ENCODE assay signal across 18 cellular contexts in genomic region chr4:108060686-108061321, GRCh38.
DNase-seq lines count a peak whose midpoint lies in the region; ATAC-seq and TF ChIP-seq lines count a peak whose summit lies in the region.
"Had no signal": no experiment of that assay in that cellular context is flagged by ENCODE, and none has a peak within 500 bp of the region (broad histone marks: within the 10 kb centered on the region; RNA-seq: fewer than 3 reads in every experiment).

No MANE protein-coding gene starts in this region.

- no peaks in the 10 kb centered on the region for H3K27me3 Mint-ChIP-seq in CD4-positive, alpha-beta memory T cell

- in situ Hi-C loops in GM13977 (cut with MboI; ENCODE audit: low pct_unique_long_range_greater_than_20kb, low sequenced_read_pairs, unreplicated experiment): no loop called here

- peak overlapping the region; percentile 83 for H2AFZ ChIP-seq in HCT116 (ENCODE audit: low read depth, low read length, poor library complexity, severe bottlenecking)

- peaks cover 24 to 52% (median 42%) of the 10 kb centered on the region in 4 donors for H3K4me1 Mint-ChIP-seq in CD4-positive, alpha-beta memory T cell

- BruUV-seq in HCT116 (replicated peaks; lab: Mats Ljungman, UMichigan): no TSS peak

- no peak overlapping the region for H3K27ac ChIP-seq in CD4-positive, alpha-beta memory T cell (ENCODE audit: low read depth, low read length)
- H3K27ac ChIP-seq in HCT116 (ENCODE audit: low read depth, low read length) (no peak overlapping the region), tibial nerve (no peak overlapping the region)
- H3K27ac ChIP-seq: ascending aorta, tibial artery had no signal

- peak overlapping the region in 6 of 7 donors; percentile 53 to 74 (median 66) for H3K27ac Mint-ChIP-seq in CD4-positive, alpha-beta memory T cell
- H3K27ac Mint-ChIP-seq in activated naive CD4-positive, alpha-beta T cell treated with anti-CD3 and anti-CD28 coated beads, Interleukin-2, amount 50 U/mL, for 72 hours: peak overlapping the region; percentile 25 to 53
- H3K27ac Mint-ChIP-seq: IgD-negative memory B cell; T-helper 2 cell treated with Interferon-gamma antibody and Interleukin-4, amounts not matched to agents 5 μg/mL and 100 μg/mL, for 36 hours had no signal

- no peak overlapping the region for H3K4me3 Mint-ChIP-seq in CD4-positive, alpha-beta memory T cell
- H3K4me3 Mint-ChIP-seq: IgD-negative memory B cell; T-helper 2 cell treated with Interferon-gamma antibody and Interleukin-4, amounts not matched to agents 5 μg/mL and 100 μg/mL, for 36 hours had no signal

- no peak for TF ChIP-seq RAD21 in HCT116 (IDR thresholded peaks at IDR 0.05; ENCODE audit: low read depth)

- H3K27me3 ChIP-seq in CD4-positive, alpha-beta memory T cell (ENCODE audit: insufficient read depth, low read length): no peaks in the 10 kb centered on the region
- H3K27me3 ChIP-seq in HCT116 (ENCODE audit: insufficient read depth, low read length): no peaks in the 10 kb centered on the region
- no peaks in the 10 kb centered on the region for H3K27me3 ChIP-seq in tibial nerve
- H3K27me3 ChIP-seq: ascending aorta had no signal

- H3K9me3 Mint-ChIP-seq in CD4-positive, alpha-beta memory T cell: no peaks in the 10 kb centered on the region
- H3K9me3 Mint-ChIP-seq in activated naive CD4-positive, alpha-beta T cell treated with anti-CD3 and anti-CD28 coated beads, Interleukin-2, amount 50 U/mL, for 72 hours: no peaks in the 10 kb centered on the region
- H3K9me3 Mint-ChIP-seq: T-helper 2 cell treated with Interferon-gamma antibody and Interleukin-4, amounts not matched to agents 5 μg/mL and 100 μg/mL, for 36 hours had no signal

- TF ChIP-seq POLR2A in HCT116 (IDR thresholded peaks at IDR 0.05; ENCODE audit: borderline replicate concordance, extremely low read depth, insufficient read depth, insufficient read length) (no peak), tibial nerve (IDR thresholded peaks at IDR 0.05) (no peak)

- peaks cover 28 to 69% of the 10 kb centered on the region in 2 donors for H3K36me3 Mint-ChIP-seq in CD4-positive, alpha-beta memory T cell
- H3K36me3 Mint-ChIP-seq in activated naive CD4-positive, alpha-beta T cell treated with anti-CD3 and anti-CD28 coated beads, Interleukin-2, amount 50 U/mL, for 72 hours: peaks cover 6 to 49% of the 10 kb centered on the region in 2 donors
- H3K36me3 Mint-ChIP-seq: IgD-negative memory B cell had no signal

- CTCF ChIA-PET in CD4-positive, alpha-beta memory T cell (lab: Charles Lee; ENCODE audit: partially characterized antibody): interaction anchor here (1.1 to 5.3 kb wide), 7 partner anchors 7 to 512 kb away, joined by 3 to 36 read pairs (median 4); no protein-coding TSS in a partner anchor
- CTCF ChIA-PET in HCT116 (lab: Charles Lee): interaction anchor here (0.8 to 5.4 kb wide), 4 partner anchors 41 to 512 kb away, joined by 3 to 29 read pairs (median 7); no protein-coding TSS in a partner anchor

- TF ChIP-seq EP300 in tibial nerve (IDR thresholded peaks at IDR 0.05): no peak

- no peaks in the 10 kb centered on the region for H3K79me2 ChIP-seq in HCT116 (ENCODE audit: insufficient read depth, low read length)

- TF ChIP-seq CTCF in HCT116 (IDR thresholded peaks at IDR 0.05 in 2 of 3, conservative IDR thresholded peaks at IDR 0.05 in 1 of 3; ENCODE audit: borderline replicate concordance in 1 of 3, insufficient read depth in 1 of 3, low read depth in 2 of 3, low read length in 2 of 3): no peak
- no peak for TF ChIP-seq CTCF in GM13977 (IDR thresholded peaks at IDR 0.05; ENCODE audit: extremely low read depth, insufficient read depth, missing control alignments)
- no peak for TF ChIP-seq CTCF in tibial nerve (IDR thresholded peaks at IDR 0.05)

- H3K9ac ChIP-seq in HCT116 (ENCODE audit: low read length): no peak overlapping the region

- POLR2A ChIA-PET in CD4-positive, alpha-beta memory T cell (lab: Charles Lee; ENCODE audit: partially characterized antibody): interaction anchor here (1.0 to 1.6 kb wide), 3 partner anchors 12 to 467 kb away, joined by 3 to 4 read pairs (median 3); no protein-coding TSS in a partner anchor
- POLR2A ChIA-PET in HCT116 (lab: Charles Lee): interaction anchor here (1.4 kb wide), 1 partner anchor 512 kb away, joined by 3 read pairs; no protein-coding TSS in a partner anchor

- 68 to 75% methylated on average over 5 of the region's 5 CpGs for WGBS in tibial nerve, 2 donors

- H3K4me2 ChIP-seq in HCT116 (ENCODE audit: low read length): peak overlapping the region; percentile 9

- no peak for DNase-seq in CD4-positive, alpha-beta memory T cell
- DNase-seq in HCT116 (ENCODE audit: low read depth, low spot score) (no peak), left kidney (ENCODE audit: low read depth, low spot score) (peak; percentile 93), GM13977 (ENCODE audit: low spot score) (no peak), tibial nerve (ENCODE audit: low spot score in 2 of 2) (no peak)
- no peak for DNase-seq in activated naive CD4-positive, alpha-beta T cell treated with anti-CD3 and anti-CD28 coated beads, Interleukin-2, amount 50 U/mL, for 72 hours (ENCODE audit: low spot score in 2 of 2)
- DNase-seq in stimulated activated CD4-positive, alpha-beta T cell treated with anti-CD3 and anti-CD28 coated beads, Interleukin-2, amount 100 ng/mL, for 48 hours: no peak
- DNase-seq: DMS 273 treated with DMSO at 0.1 percent for 48 hours, left ventricle myocardium superior, NCI-H1930, NCI-H446 treated with DMSO at 0.1 percent for 48 hours, posterior cingulate gyrus, tibial artery had no signal

- peaks cover 55% of the 10 kb centered on the region for H3K36me3 ChIP-seq in CD4-positive, alpha-beta memory T cell (ENCODE audit: insufficient read depth, low read length)
- H3K36me3 ChIP-seq in HCT116 (ENCODE audit: control insufficient read depth in 1 of 2, insufficient read depth in 2 of 2, low read length in 2 of 2): no peaks in the 10 kb centered on the region
- H3K36me3 ChIP-seq in tibial nerve: no peaks in the 10 kb centered on the region
- H3K36me3 ChIP-seq: ascending aorta, BE2C, tibial artery had no signal

- intact Hi-C loops in CD4-positive, alpha-beta memory T cell (cut with micrococcal nuclease): loop anchor here (1.0 kb wide), 1 partner anchor 511 kb away; no protein-coding TSS in a partner anchor
- intact Hi-C loops in HCT116 (cut with micrococcal nuclease): loop anchor here (1.0 to 10.0 kb wide), 3 partner anchors 432 to 1344 kb away; no protein-coding TSS in a partner anchor

- ATAC-seq in HCT116: 0 out of 2 replicates have a peak, but pooled peaks have one; percentile 25
- ATAC-seq in activated naive CD4-positive, alpha-beta T cell treated with anti-CD3 and anti-CD28 coated beads, Interleukin-2, amount 50 U/mL, for 72 hours: no peak
- ATAC-seq: activated CD4-positive, CD25-positive, alpha-beta regulatory T cell treated with anti-CD3 and anti-CD28 coated beads, Interleukin-2, amount 50 U/mL, for 24 hours had no signal

- H3K9me2 ChIP-seq in HCT116 (ENCODE audit: insufficient read depth): no peaks in the 10 kb centered on the region

- no peaks in the 10 kb centered on the region for H3K9me3 ChIP-seq in CD4-positive, alpha-beta memory T cell (ENCODE audit: control insufficient read depth in 1 of 2, low read length in 2 of 2)
- H3K9me3 ChIP-seq in HCT116 (ENCODE audit: control insufficient read depth in 1 of 2, insufficient read depth in 1 of 2, low read depth in 1 of 2, low read length in 2 of 2): no peaks in the 10 kb centered on the region
- H3K9me3 ChIP-seq in tibial nerve: no peaks in the 10 kb centered on the region
- H3K9me3 ChIP-seq: ascending aorta, BE2C, tibial artery had no signal

- no peak overlapping the region for H3K4me3 ChIP-seq in CD4-positive, alpha-beta memory T cell (ENCODE audit: low read length in 2 of 2)
- H3K4me3 ChIP-seq in HCT116 (replicated peaks in 1 of 2; ENCODE audit: low read depth in 1 of 2, low read length in 2 of 2) (no peak overlapping the region), tibial nerve (no peak overlapping the region)
- H3K4me3 ChIP-seq: ascending aorta, tibial artery had no signal

- H4K20me1 ChIP-seq in HCT116 (ENCODE audit: insufficient read depth): no peaks in the 10 kb centered on the region

- peaks cover 33% of the 10 kb centered on the region for H3K4me1 ChIP-seq in CD4-positive, alpha-beta memory T cell (ENCODE audit: insufficient read depth, low read length)
- H3K4me1 ChIP-seq in HCT116 (ENCODE audit: control insufficient read depth in 1 of 2, insufficient read depth in 2 of 2, low read length in 2 of 2) (peaks cover 0 to 22% of the 10 kb centered on the region in 2 experiments; a peak in 2 of 4 replicates), tibial nerve (no peaks in the 10 kb centered on the region)
- H3K4me1 ChIP-seq: ascending aorta, BE2C, tibial artery had no signal

- RAD21 ChIA-PET in HCT116 (lab: Charles Lee; ENCODE audit: low non-redundant PET in 1 of 2, low total read pairs in 2 of 2, uncharacterized antibody in 2 of 2, unreplicated experiment in 2 of 2): interaction anchor here (0.7 to 1.3 kb wide), 4 partner anchors 12 to 512 kb away, joined by 3 read pairs; no protein-coding TSS in a partner anchor

TF ChIP-seq in HCT116, 20 proteins besides CTCF, POLR2A, EP300 and RAD21:
- TF ChIP-seq CBX3 (IDR thresholded peaks at IDR 0.05; ENCODE audit: low read depth) (no peak), TCF7L2 (IDR thresholded peaks at IDR 0.05; ENCODE audit: borderline replicate concordance, extremely low read depth, insufficient read depth, insufficient read length) (peak; percentile 58)
